22 cellular contexts compared by ENCODE assay signal in genomic region chr3:88542916-88543315, GRCh38.
"Had no signal": no experiment of that assay in that cellular context is flagged by ENCODE, and none has a peak within 500 bp of the region (broad histone marks: within the 10 kb centered on the region; RNA-seq: fewer than 3 reads in every experiment).

No MANE protein-coding gene starts in this region.

- H3K27me3 ChIP-seq: colonic mucosa, esophagus squamous epithelium, gastrocnemius medialis, heart right ventricle, left lung had no signal

- H3K36me3 ChIP-seq: colonic mucosa, esophagus squamous epithelium, gastrocnemius medialis, heart right ventricle, left lung, lower lobe of right lung had no signal

- H3K9me3 ChIP-seq: colonic mucosa, esophagus squamous epithelium, gastrocnemius medialis, lower lobe of right lung, mucosa of descending colon had no signal

- H3K4me3 ChIP-seq: colonic mucosa, esophagus squamous epithelium, gastrocnemius medialis, heart right ventricle, left lung, lower lobe of right lung, mucosa of descending colon had no signal

- DNase-seq: colonic mucosa; cortex of kidney; effector CD8-positive, alpha-beta T cell; effector memory CD8-positive, alpha-beta T cell; endodermal cell; erythroblast; esophagus squamous epithelium; foreskin fibroblast; foreskin melanocyte; gastrocnemius medialis; glutamatergic neuron; head of caudate nucleus; heart right ventricle; hippocampal formation; left cardiac atrium; left lung; left ventricle myocardium superior; lower lobe of right lung; mesenchymal stem cell; mucosa of descending colon had no signal

- H3K4me1 ChIP-seq: colonic mucosa, esophagus squamous epithelium, gastrocnemius medialis, heart right ventricle, left lung, lower lobe of right lung had no signal

- H3K27ac ChIP-seq: colonic mucosa, epithelial cell of prostate, esophagus squamous epithelium, gastrocnemius medialis, heart right ventricle, left lung, lower lobe of right lung had no signal

- ATAC-seq: effector memory CD8-positive, alpha-beta T cell; esophagus mucosa; gastrocnemius medialis; heart right ventricle; left cardiac atrium; left lung; left ventricle myocardium superior; lower lobe of right lung; mucosa of descending colon had no signal
